8 cellular contexts compared by ENCODE assay signal in the genomic region with DNA sequence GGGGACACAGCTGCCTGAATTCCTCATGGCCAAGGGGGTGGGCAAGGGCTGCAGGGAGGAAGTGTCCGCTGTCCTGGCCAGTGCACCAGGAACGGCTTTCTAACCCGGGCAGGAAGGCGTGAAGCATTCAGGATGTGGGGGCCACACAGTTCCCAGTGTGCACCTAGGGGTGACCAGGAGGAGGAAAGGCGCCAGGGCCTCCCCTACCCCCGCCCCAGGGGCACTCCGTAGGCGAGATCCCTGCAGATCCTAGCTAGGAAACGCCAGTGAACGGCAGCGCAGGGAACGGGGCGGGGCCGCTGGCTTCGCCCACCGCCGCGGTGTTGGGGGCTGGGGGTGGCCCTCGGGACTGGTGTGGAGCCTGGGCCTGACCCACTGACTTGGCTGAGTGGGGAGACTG.
DNase-seq lines count a peak whose midpoint lies in the region; ATAC-seq and TF ChIP-seq lines count a peak whose summit lies in the region.
"Not testable (repeated sequence)": the region's sequence is repeated elsewhere in the genome, so short reads cannot be mapped to it uniquely, and the experiment has no call there.

No MANE protein-coding gene starts in this region.

- not testable (repeated sequence) for H3K4me1 Mint-ChIP-seq in CD4-positive, alpha-beta T cell (ENCODE audit: low read depth); activated CD4-positive, alpha-beta T cell treated with anti-CD3 and anti-CD28 coated beads for 36 hours; activated naive CD8-positive, alpha-beta T cell treated with anti-CD3 and anti-CD28 coated beads, Interleukin-2, amount 10 ng/mL, durations not matched to agents 7 days and 5 days; naive thymus-derived CD4-positive, alpha-beta T cell; progenitor cell of endocrine pancreas (ENCODE audit: low read depth)

- H3K9ac ChIP-seq in HUES6 (ENCODE audit: low read length), result not testable (repeated sequence)

- H3K36me3 ChIP-seq in HUES6 (ENCODE audit: control insufficient read depth, insufficient read depth, low read length); hepatocyte (replicated peaks; ENCODE audit: insufficient read depth, low read depth); naive thymus-derived CD4-positive, alpha-beta T cell (ENCODE audit: control insufficient read depth in 2 of 3, insufficient read depth in 3 of 3, low read length in 3 of 3); suprapubic skin: not testable (repeated sequence)

- not testable (repeated sequence) for H3K4me1 ChIP-seq in HUES6 (ENCODE audit: control insufficient read depth, insufficient read depth, low read length); hepatocyte (ENCODE audit: insufficient read depth); naive thymus-derived CD4-positive, alpha-beta T cell (ENCODE audit: control insufficient read depth in 2 of 2, insufficient read depth in 2 of 2, low read length in 2 of 2); suprapubic skin

- H3K4me2 ChIP-seq in hepatocyte, result peak overlapping the region; percentile 91

- not testable (repeated sequence) for TF ChIP-seq EP300 in suprapubic skin (IDR thresholded peaks at IDR 0.05)

- H3K36me3 Mint-ChIP-seq in CD4-positive, alpha-beta T cell (ENCODE audit: low read depth); activated CD4-positive, alpha-beta T cell treated with anti-CD3 and anti-CD28 coated beads for 36 hours (ENCODE audit: low read depth); activated naive CD8-positive, alpha-beta T cell treated with anti-CD3 and anti-CD28 coated beads, Interleukin-2, amount 10 ng/mL, durations not matched to agents 7 days and 5 days; naive thymus-derived CD4-positive, alpha-beta T cell; progenitor cell of endocrine pancreas (ENCODE audit: insufficient read depth): not testable (repeated sequence)

- POLR2A ChIA-PET in CD4-positive, alpha-beta T cell (lab: Charles Lee); activated CD4-positive, alpha-beta T cell treated with anti-CD3 and anti-CD28 coated beads for 36 hours (lab: Charles Lee); activated naive CD8-positive, alpha-beta T cell treated with anti-CD3 and anti-CD28 coated beads, Interleukin-2, amount 10 ng/mL, durations not matched to agents 7 days and 5 days (lab: Charles Lee); naive thymus-derived CD4-positive, alpha-beta T cell (lab: Charles Lee): not testable (repeated sequence)

- DNase-seq in CD4-positive, alpha-beta T cell; activated CD4-positive, alpha-beta T cell treated with anti-CD3 and anti-CD28 coated beads for 36 hours; hepatocyte (ENCODE audit: low spot score); naive thymus-derived CD4-positive, alpha-beta T cell; progenitor cell of endocrine pancreas (ENCODE audit: low spot score, unreplicated experiment); suprapubic skin (ENCODE audit: low spot score in 2 of 2): not testable (repeated sequence)
- DNase-seq in activated naive CD8-positive, alpha-beta T cell treated with anti-CD3 and anti-CD28 coated beads, Interleukin-2, amount 10 ng/mL, durations not matched to agents 7 days and 5 days, result peak; percentile 33

- H3K27me3 Mint-ChIP-seq in CD4-positive, alpha-beta T cell, result peaks cover 40% of the 10 kb centered on the region
- peaks cover 23% of the 10 kb centered on the region for H3K27me3 Mint-ChIP-seq in activated CD4-positive, alpha-beta T cell treated with anti-CD3 and anti-CD28 coated beads for 36 hours
- H3K27me3 Mint-ChIP-seq in activated naive CD8-positive, alpha-beta T cell treated with anti-CD3 and anti-CD28 coated beads, Interleukin-2, amount 10 ng/mL, durations not matched to agents 7 days and 5 days, result peaks cover 34% of the 10 kb centered on the region
- peaks cover 5 to 40% (median 16%) of the 10 kb centered on the region in 5 donors for H3K27me3 Mint-ChIP-seq in naive thymus-derived CD4-positive, alpha-beta T cell
- H3K27me3 Mint-ChIP-seq in progenitor cell of endocrine pancreas, result peaks cover 17% of the 10 kb centered on the region

- not testable (repeated sequence) for H3K27me3 ChIP-seq in CD4-positive, alpha-beta T cell (ENCODE audit: control insufficient read depth, insufficient read depth, low read length); hepatocyte; naive thymus-derived CD4-positive, alpha-beta T cell (ENCODE audit: control insufficient read depth in 2 of 2, insufficient read depth in 2 of 2, low read length in 2 of 2)
- H3K27me3 ChIP-seq in HUES6 (ENCODE audit: control insufficient read depth, insufficient read depth, low read length), result peaks cover 34% of the 10 kb centered on the region
- H3K27me3 ChIP-seq in suprapubic skin, result peaks cover 32% of the 10 kb centered on the region

- not testable (repeated sequence) for H3K27ac Mint-ChIP-seq in CD4-positive, alpha-beta T cell; activated CD4-positive, alpha-beta T cell treated with anti-CD3 and anti-CD28 coated beads for 36 hours; activated naive CD8-positive, alpha-beta T cell treated with anti-CD3 and anti-CD28 coated beads, Interleukin-2, amount 10 ng/mL, durations not matched to agents 7 days and 5 days; naive thymus-derived CD4-positive, alpha-beta T cell; progenitor cell of endocrine pancreas

- H3K79me2 ChIP-seq in hepatocyte, result not testable (repeated sequence)

- H4K20me1 ChIP-seq in hepatocyte (ENCODE audit: insufficient read depth, poor library complexity, severe bottlenecking), result not testable (repeated sequence)

- peak overlapping the region; percentile 51 for H3K4me3 Mint-ChIP-seq in CD4-positive, alpha-beta T cell
- peak overlapping the region; percentile 12 for H3K4me3 Mint-ChIP-seq in activated CD4-positive, alpha-beta T cell treated with anti-CD3 and anti-CD28 coated beads for 36 hours
- peak overlapping the region; percentile 39 for H3K4me3 Mint-ChIP-seq in activated naive CD8-positive, alpha-beta T cell treated with anti-CD3 and anti-CD28 coated beads, Interleukin-2, amount 10 ng/mL, durations not matched to agents 7 days and 5 days
- peak overlapping the region in 8 of 10 donors; percentile 30 to 67 (median 42) for H3K4me3 Mint-ChIP-seq in naive thymus-derived CD4-positive, alpha-beta T cell
- H3K4me3 Mint-ChIP-seq in progenitor cell of endocrine pancreas (ENCODE audit: low read depth), result peak overlapping the region; percentile 69

- CTCF ChIA-PET in CD4-positive, alpha-beta T cell (lab: Charles Lee); activated CD4-positive, alpha-beta T cell treated with anti-CD3 and anti-CD28 coated beads for 36 hours (lab: Charles Lee); naive thymus-derived CD4-positive, alpha-beta T cell (lab: Charles Lee): not testable (repeated sequence)

- peak overlapping the region; percentile 64 for H3K4me3 ChIP-seq in HUES6 (ENCODE audit: low read depth, low read length)
- not testable (repeated sequence) for H3K4me3 ChIP-seq in hepatocyte; naive thymus-derived CD4-positive, alpha-beta T cell (ENCODE audit: low read length)
- peak overlapping the region; percentile 18 for H3K4me3 ChIP-seq in suprapubic skin

- H3K9me3 ChIP-seq in CD4-positive, alpha-beta T cell (ENCODE audit: control insufficient read depth, low read length); HUES6 (ENCODE audit: control insufficient read depth, insufficient read depth, low read depth, low read length); hepatocyte (ENCODE audit: low read depth); naive thymus-derived CD4-positive, alpha-beta T cell (ENCODE audit: control insufficient read depth in 2 of 3, low read length in 3 of 3); suprapubic skin: not testable (repeated sequence)

- not testable (repeated sequence) for H3K27ac ChIP-seq in CD4-positive, alpha-beta T cell (ENCODE audit: low read depth, low read length); HUES6 (ENCODE audit: low read depth, low read length); hepatocyte; naive thymus-derived CD4-positive, alpha-beta T cell (ENCODE audit: low read depth, low read length); suprapubic skin

- H3K9me2 ChIP-seq in hepatocyte (replicated peaks; ENCODE audit: insufficient read depth), result not testable (repeated sequence)

- H2AFZ ChIP-seq in hepatocyte, result peak overlapping the region; percentile 66

- not testable (repeated sequence) for H3K9me3 Mint-ChIP-seq in CD4-positive, alpha-beta T cell; activated CD4-positive, alpha-beta T cell treated with anti-CD3 and anti-CD28 coated beads for 36 hours (ENCODE audit: low read depth); activated naive CD8-positive, alpha-beta T cell treated with anti-CD3 and anti-CD28 coated beads, Interleukin-2, amount 10 ng/mL, durations not matched to agents 7 days and 5 days; naive thymus-derived CD4-positive, alpha-beta T cell; progenitor cell of endocrine pancreas (ENCODE audit: low read depth)

- intact Hi-C loops in CD4-positive, alpha-beta T cell (cut with DNase I, micrococcal nuclease), result loop anchor here in 1 of 2 experiments (10.0 kb wide), 1 partner anchor 718 kb away; no protein-coding TSS in a partner anchor
- intact Hi-C loops in activated CD4-positive, alpha-beta T cell treated with anti-CD3 and anti-CD28 coated beads for 36 hours (cut with DNase I, micrococcal nuclease), result loop anchor here in 1 of 2 experiments (10.0 kb wide), 1 partner anchor 618 kb away; no protein-coding TSS in a partner anchor
- intact Hi-C loops in naive thymus-derived CD4-positive, alpha-beta T cell (cut with micrococcal nuclease), result not testable (repeated sequence)

- TF ChIP-seq CTCF in CD4-positive, alpha-beta T cell (IDR thresholded peaks at IDR 0.05); hepatocyte (IDR thresholded peaks at IDR 0.05; ENCODE audit: poor library complexity); progenitor cell of endocrine pancreas (IDR thresholded peaks at IDR 0.05; ENCODE audit: unreplicated experiment); suprapubic skin (IDR thresholded peaks at IDR 0.05): not testable (repeated sequence)

- WGBS in hepatocyte (ENCODE audit: low lambda C conversion rate, missing lambda C conversion rate), result 75% methylated on average over 7 of the region's 19 CpGs
- 83% methylated on average over 3 of the region's 19 CpGs for WGBS in suprapubic skin

- not testable (repeated sequence) for ATAC-seq in CD4-positive, alpha-beta T cell (ENCODE audit: poor library complexity); activated CD4-positive, alpha-beta T cell treated with anti-CD3 and anti-CD28 coated beads for 36 hours; activated naive CD8-positive, alpha-beta T cell treated with anti-CD3 and anti-CD28 coated beads, Interleukin-2, amount 10 ng/mL, durations not matched to agents 7 days and 5 days (ENCODE audit: low read depth); naive thymus-derived CD4-positive, alpha-beta T cell

- not testable (repeated sequence) for TF ChIP-seq POLR2A in suprapubic skin (IDR thresholded peaks at IDR 0.05)

Comparison
In these comparisons a context has a peak if more than half of its experiments do, and no peak if none do; other contexts are left out.
1. H3K4me3 Mint-ChIP-seq: peak in every context shown above with its lines; median percentile 69 in progenitor cell of endocrine pancreas; 51 in CD4-positive, alpha-beta T cell; 42 in naive thymus-derived CD4-positive, alpha-beta T cell; 39 in activated naive CD8-positive, alpha-beta T cell treated with anti-CD3 and anti-CD28 coated beads, Interleukin-2, amount 10 ng/mL, durations not matched to agents 7 days and 5 days; 12 in activated CD4-positive, alpha-beta T cell treated with anti-CD3 and anti-CD28 coated beads for 36 hours.